In the genomic region with DNA sequence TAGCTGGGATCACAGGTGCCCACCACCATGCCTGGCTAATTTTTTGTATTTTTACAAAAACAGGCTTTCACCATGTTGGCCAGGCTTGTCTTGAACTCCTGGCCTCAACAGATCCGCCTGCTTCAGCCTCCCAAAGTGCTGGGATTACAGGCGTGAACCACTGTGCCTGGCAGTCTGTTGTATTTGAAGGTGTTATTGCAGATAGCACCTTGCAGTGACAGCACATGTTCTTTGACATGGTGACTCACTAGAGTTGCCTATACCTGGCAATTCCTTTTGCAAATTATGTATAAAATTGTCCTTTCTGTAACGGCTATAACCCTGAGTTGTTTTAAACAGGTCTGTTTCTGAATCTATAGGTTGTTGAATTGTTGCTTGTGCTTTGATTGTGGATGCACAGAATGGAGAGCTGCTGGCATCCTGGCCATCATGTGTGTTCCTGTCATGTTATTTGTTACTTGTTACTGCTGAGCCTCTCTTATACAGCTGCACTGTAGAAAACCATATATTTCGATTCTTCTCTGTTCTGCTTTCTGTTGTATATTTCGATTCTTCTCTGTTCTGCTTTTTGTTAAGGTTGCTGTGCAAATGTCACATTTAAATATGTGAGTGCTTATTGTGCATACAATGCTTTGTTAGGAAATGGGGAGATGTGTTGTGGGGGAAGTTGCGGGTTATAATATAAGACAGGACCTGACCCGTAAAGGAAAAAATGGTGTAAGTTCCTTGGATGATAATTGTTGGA, we compare ENCODE assay signal across 9 cellular contexts. TPM values are rescaled to one million over a fixed set of nuclear protein-coding genes. Genes with fewer than 3 reads are reported as not detected.
DNase-seq lines count a peak whose midpoint lies in the region; ATAC-seq lines count a peak whose summit lies in the region.
"Had no signal": no experiment of that assay in that cellular context is flagged by ENCODE, and none has a peak within 500 bp of the region (broad histone marks: within the 10 kb centered on the region; RNA-seq: fewer than 3 reads in every experiment).

No MANE protein-coding gene starts in this region.

- H2AFZ ChIP-seq in ACC112 (ENCODE audit: low read length, unreplicated experiment) = no peak overlapping the region

- peaks cover 81% of the 10 kb centered on the region for H3K79me2 ChIP-seq in ACC112 (ENCODE audit: control insufficient read depth, insufficient read depth, low read length, unreplicated experiment)

- H3K4me1 ChIP-seq in ACC112 (ENCODE audit: control insufficient read depth, insufficient read depth, low read length, unreplicated experiment) = peaks cover 55% of the 10 kb centered on the region

- POLR2A ChIA-PET in activated naive CD8-positive, alpha-beta T cell treated with anti-CD3 and anti-CD28 coated beads, Interleukin-2, amount 10 ng/mL, durations not matched to agents 7 days and 5 days (lab: Charles Lee) = interaction anchor here (5.7 kb wide), 1 partner anchor 7 kb away, joined by 45 read pairs; a partner anchor contains a TSS

- H3K4me3 ChIP-seq in ACC112 (ENCODE audit: low read depth, low read length) = no peak overlapping the region
- H3K4me3 ChIP-seq: skin epidermis had no signal

- peak overlapping the region; percentile 83 for H3K27ac Mint-ChIP-seq in activated naive CD8-positive, alpha-beta T cell treated with anti-CD3 and anti-CD28 coated beads, Interleukin-2, amount 10 ng/mL, durations not matched to agents 7 days and 5 days
- peak overlapping the region; percentile 94 to 98 for H3K27ac Mint-ChIP-seq in stimulated activated naive CD8-positive, alpha-beta T cell treated with anti-CD3 and anti-CD28 coated beads, Interleukin-15, amount 100 ng/mL, for 72 hours

- no peaks in the 10 kb centered on the region for H3K27me3 Mint-ChIP-seq in activated naive CD8-positive, alpha-beta T cell treated with anti-CD3 and anti-CD28 coated beads, Interleukin-2, amount 10 ng/mL, durations not matched to agents 7 days and 5 days
- no peaks in the 10 kb centered on the region for H3K27me3 Mint-ChIP-seq in stimulated activated naive CD8-positive, alpha-beta T cell treated with anti-CD3 and anti-CD28 coated beads, Interleukin-15, amount 100 ng/mL, for 72 hours

- peak overlapping the region; percentile 86 for H3K27ac ChIP-seq in ACC112 (ENCODE audit: low read depth, low read length)

- no peaks in the 10 kb centered on the region for H3K9me3 Mint-ChIP-seq in activated naive CD8-positive, alpha-beta T cell treated with anti-CD3 and anti-CD28 coated beads, Interleukin-2, amount 10 ng/mL, durations not matched to agents 7 days and 5 days
- no peaks in the 10 kb centered on the region for H3K9me3 Mint-ChIP-seq in stimulated activated naive CD8-positive, alpha-beta T cell treated with anti-CD3 and anti-CD28 coated beads, Interleukin-15, amount 100 ng/mL, for 72 hours

- no peaks in the 10 kb centered on the region for H3K27me3 ChIP-seq in ACC112 (ENCODE audit: insufficient read depth, low read length)

- H3K36me3 Mint-ChIP-seq in activated naive CD8-positive, alpha-beta T cell treated with anti-CD3 and anti-CD28 coated beads, Interleukin-2, amount 10 ng/mL, durations not matched to agents 7 days and 5 days = peaks cover 38% of the 10 kb centered on the region

- ATAC-seq in GM19043 (IDR thresholded peaks at IDR 0.05; ENCODE audit: low read depth, unreplicated experiment) (peak; percentile 89), HG03354 (IDR thresholded peaks at IDR 0.05; ENCODE audit: poor library complexity, severe bottlenecking, unreplicated experiment) (peak; percentile 88)
- peak; percentile 14 for ATAC-seq in activated naive CD8-positive, alpha-beta T cell treated with anti-CD3 and anti-CD28 coated beads, Interleukin-2, amount 10 ng/mL, durations not matched to agents 7 days and 5 days (ENCODE audit: low read depth)
- peak; percentile 41 for ATAC-seq in stimulated activated naive CD8-positive, alpha-beta T cell treated with anti-CD3 and anti-CD28 coated beads, Interleukin-15, amount 100 ng/mL, for 72 hours

- DNase-seq in activated naive CD8-positive, alpha-beta T cell treated with anti-CD3 and anti-CD28 coated beads, Interleukin-2, amount 10 ng/mL, durations not matched to agents 7 days and 5 days = no peak
- DNase-seq in stimulated activated naive CD8-positive, alpha-beta T cell treated with anti-CD3 and anti-CD28 coated beads, Interleukin-15, amount 100 ng/mL, for 72 hours = no peak
- DNase-seq in NCI-H510A (lab: John Stamatoyannopoulos, UW) = no peak
- no peak for DNase-seq in NCI-H2029 (lab: John Stamatoyannopoulos, UW)
- DNase-seq in activated gamma-delta T cell treated with Interleukin-2 at 50 U/mL for 16 hours = no peak

- H3K4me3 Mint-ChIP-seq in activated naive CD8-positive, alpha-beta T cell treated with anti-CD3 and anti-CD28 coated beads, Interleukin-2, amount 10 ng/mL, durations not matched to agents 7 days and 5 days = peak overlapping the region; percentile 78
- peak overlapping the region; percentile 73 to 91 for H3K4me3 Mint-ChIP-seq in stimulated activated naive CD8-positive, alpha-beta T cell treated with anti-CD3 and anti-CD28 coated beads, Interleukin-15, amount 100 ng/mL, for 72 hours

- peaks cover 5% of the 10 kb centered on the region; the same call in 1 of the 2 replicates for H3K36me3 ChIP-seq in ACC112 (ENCODE audit: insufficient read depth, low read length)

- peaks cover 46% of the 10 kb centered on the region for H3K4me1 Mint-ChIP-seq in activated naive CD8-positive, alpha-beta T cell treated with anti-CD3 and anti-CD28 coated beads, Interleukin-2, amount 10 ng/mL, durations not matched to agents 7 days and 5 days
- H3K4me1 Mint-ChIP-seq in stimulated activated naive CD8-positive, alpha-beta T cell treated with anti-CD3 and anti-CD28 coated beads, Interleukin-15, amount 100 ng/mL, for 72 hours = peaks cover 37% of the 10 kb centered on the region

RNA-seq across cellular contexts. Expression of a gene that starts 8.1 kb away (rescaled TPM):
- 100 to 1,000 TPM; 487 to 498 TPM for total RNA-seq in activated naive CD8-positive, alpha-beta T cell treated with anti-CD3 and anti-CD28 coated beads, Interleukin-2, amount 10 ng/mL, durations not matched to agents 7 days and 5 days

RNA-seq across cellular contexts. Expression of a gene that starts 37.3 kb away (rescaled TPM):
- total RNA-seq in activated naive CD8-positive, alpha-beta T cell treated with anti-CD3 and anti-CD28 coated beads, Interleukin-2, amount 10 ng/mL, durations not matched to agents 7 days and 5 days = 1 to 10 TPM; 8.5 to 8.7 TPM

Comparison
In these comparisons a context has a peak if more than half of its experiments do, and no peak if none do; other contexts are left out.
1. ATAC-seq: peak in every context shown above with its lines; median percentile 89 in GM19043; 88 in HG03354; 41 in stimulated activated naive CD8-positive, alpha-beta T cell treated with anti-CD3 and anti-CD28 coated beads, Interleukin-15, amount 100 ng/mL, for 72 hours; 14 in activated naive CD8-positive, alpha-beta T cell treated with anti-CD3 and anti-CD28 coated beads, Interleukin-2, amount 10 ng/mL, durations not matched to agents 7 days and 5 days.